ENCODE assay signal across 7 cellular contexts in genomic region chr17:75346368-75346767, GRCh38. TPM values are rescaled to one million over a fixed set of nuclear protein-coding genes. Genes with fewer than 3 reads are reported as not detected.
DNase-seq lines count a peak whose midpoint lies in the region; TF ChIP-seq lines count a peak whose summit lies in the region.
"Not testable (repeated sequence)": the region's sequence is repeated elsewhere in the genome, so short reads cannot be mapped to it uniquely, and the experiment has no call there.

No MANE protein-coding gene starts in this region.

- H3K27ac ChIP-seq in HUES6 (ENCODE audit: low read depth, low read length) = 0 out of 2 replicates have a peak overlapping the region, but pooled peaks have one; percentile 7
- H3K27ac ChIP-seq in OCI-LY3 (ENCODE audit: low read length) = peak overlapping the region; percentile 79
- peak overlapping the region; percentile 21 for H3K27ac ChIP-seq in hepatocyte
- peak overlapping the region; percentile 90 for H3K27ac ChIP-seq in neutrophil

- H3K4me2 ChIP-seq in OCI-LY3 (ENCODE audit: low read length) = peak overlapping the region; percentile 83
- H3K4me2 ChIP-seq in hepatocyte = not testable (repeated sequence)

- H3K9me3 Mint-ChIP-seq in Calu3 (ENCODE audit: low read depth, unreplicated experiment); activated CD4-positive, alpha-beta memory T cell treated with anti-CD3 and anti-CD28 coated beads for 36 hours; activated naive CD8-positive, alpha-beta T cell (ENCODE audit: low read depth): not testable (repeated sequence)

- H3K9ac ChIP-seq in HUES6 (ENCODE audit: low read length) (peak overlapping the region; percentile 24), OCI-LY3 (ENCODE audit: low read length) (peak overlapping the region; percentile 57; the same call in 1 of the 2 replicates)

- not testable (repeated sequence) for H3K9me3 ChIP-seq in HUES6 (ENCODE audit: control insufficient read depth, insufficient read depth, low read depth, low read length); OCI-LY3 (ENCODE audit: insufficient read depth, low read length); hepatocyte (ENCODE audit: low read depth); neutrophil

- H3K27me3 Mint-ChIP-seq in Calu3 (ENCODE audit: unreplicated experiment); activated CD4-positive, alpha-beta memory T cell treated with anti-CD3 and anti-CD28 coated beads for 36 hours; activated naive CD8-positive, alpha-beta T cell: not testable (repeated sequence)

- not testable (repeated sequence) for TF ChIP-seq CTCF in Calu3 (IDR thresholded peaks at IDR 0.05; ENCODE audit: unreplicated experiment); OCI-LY3 (IDR thresholded peaks at IDR 0.05; ENCODE audit: low read depth, low read length); hepatocyte (IDR thresholded peaks at IDR 0.05; ENCODE audit: poor library complexity); neutrophil (IDR thresholded peaks at IDR 0.05)

- H3K79me2 ChIP-seq in OCI-LY3 (ENCODE audit: low read length) = peaks cover 99% of the 10 kb centered on the region
- H3K79me2 ChIP-seq in hepatocyte = peaks cover 94% of the 10 kb centered on the region

- peak overlapping the region; percentile 8 for H3K27ac Mint-ChIP-seq in Calu3 (ENCODE audit: unreplicated experiment)
- peak overlapping the region; percentile 68 for H3K27ac Mint-ChIP-seq in activated CD4-positive, alpha-beta memory T cell treated with anti-CD3 and anti-CD28 coated beads for 36 hours
- H3K27ac Mint-ChIP-seq in activated naive CD8-positive, alpha-beta T cell = peak overlapping the region; percentile 92

- peaks cover 65% of the 10 kb centered on the region for H3K4me1 Mint-ChIP-seq in Calu3 (ENCODE audit: low read depth, unreplicated experiment)
- peaks cover 93% of the 10 kb centered on the region for H3K4me1 Mint-ChIP-seq in activated CD4-positive, alpha-beta memory T cell treated with anti-CD3 and anti-CD28 coated beads for 36 hours (ENCODE audit: low read depth)
- peaks cover 94% of the 10 kb centered on the region for H3K4me1 Mint-ChIP-seq in activated naive CD8-positive, alpha-beta T cell (ENCODE audit: low read depth)

- WGBS in hepatocyte (ENCODE audit: low lambda C conversion rate, missing lambda C conversion rate) = 91% methylated on average over 9 of the region's 9 CpGs

- not testable (repeated sequence) for H2AFZ ChIP-seq in OCI-LY3 (ENCODE audit: low read depth, low read length); hepatocyte

- POLR2A ChIA-PET in activated CD4-positive, alpha-beta memory T cell treated with anti-CD3 and anti-CD28 coated beads for 36 hours (lab: Charles Lee) = interaction anchor here (1.2 kb wide), 1 partner anchor 24 kb away, joined by 4 read pairs; no protein-coding TSS in a partner anchor

- DNase-seq in Calu3; activated CD4-positive, alpha-beta memory T cell treated with anti-CD3 and anti-CD28 coated beads for 36 hours; hepatocyte (ENCODE audit: low spot score): not testable (repeated sequence)

- not testable (repeated sequence) for BruUV-seq in Calu3 (replicated peaks; lab: Mats Ljungman, UMichigan)

- H4K20me1 ChIP-seq in OCI-LY3 (ENCODE audit: insufficient read depth, low read length) (peaks cover 92% of the 10 kb centered on the region), hepatocyte (ENCODE audit: insufficient read depth, poor library complexity, severe bottlenecking) (peaks cover 76% of the 10 kb centered on the region)

- peaks cover 66% of the 10 kb centered on the region for H3K4me1 ChIP-seq in HUES6 (ENCODE audit: control insufficient read depth, insufficient read depth, low read length)
- H3K4me1 ChIP-seq in OCI-LY3 (ENCODE audit: low read length) = peaks cover 65% of the 10 kb centered on the region
- H3K4me1 ChIP-seq in hepatocyte (ENCODE audit: insufficient read depth) = peaks cover 32% of the 10 kb centered on the region
- H3K4me1 ChIP-seq in neutrophil (ENCODE audit: control insufficient read depth in 1 of 2, insufficient read depth in 1 of 2, low read depth in 1 of 2, low read length in 1 of 2) = peaks cover 66 to 79% of the 10 kb centered on the region in 2 experiments

- H3K9me2 ChIP-seq in hepatocyte (replicated peaks; ENCODE audit: insufficient read depth) = not testable (repeated sequence)

- not testable (repeated sequence) for H3K27me3 ChIP-seq in HUES6 (ENCODE audit: control insufficient read depth, insufficient read depth, low read length); OCI-LY3 (ENCODE audit: low read depth, low read length); hepatocyte; neutrophil

- intact Hi-C loops in Calu3 (cut with micrococcal nuclease; ENCODE audit: unreplicated experiment) = not testable (repeated sequence)
- intact Hi-C loops in activated CD4-positive, alpha-beta memory T cell treated with anti-CD3 and anti-CD28 coated beads for 36 hours (cut with micrococcal nuclease) = loop anchor here (2.0 kb wide), 1 partner anchor 18 kb away; no protein-coding TSS in a partner anchor

- H3K4me3 Mint-ChIP-seq in Calu3 (ENCODE audit: low read depth, unreplicated experiment) = peak overlapping the region; percentile 3
- H3K4me3 Mint-ChIP-seq in activated CD4-positive, alpha-beta memory T cell treated with anti-CD3 and anti-CD28 coated beads for 36 hours = not testable (repeated sequence)
- H3K4me3 Mint-ChIP-seq in activated naive CD8-positive, alpha-beta T cell = peak overlapping the region; percentile 81

- not testable (repeated sequence) for H3K36me3 ChIP-seq in HUES6 (ENCODE audit: control insufficient read depth, insufficient read depth, low read length); OCI-LY3 (replicated peaks; ENCODE audit: low read depth, low read length); hepatocyte (replicated peaks; ENCODE audit: insufficient read depth, low read depth); neutrophil

- CTCF ChIA-PET in Calu3 (lab: Charles Lee) = interaction anchor here (0.7 to 1.0 kb wide), 2 partner anchors 48 to 423 kb away, joined by 4 to 5 read pairs; no protein-coding TSS in a partner anchor
- CTCF ChIA-PET in activated CD4-positive, alpha-beta memory T cell treated with anti-CD3 and anti-CD28 coated beads for 36 hours (lab: Charles Lee) = interaction anchor here (1.1 to 1.7 kb wide), 6 partner anchors 9 to 59 kb away, joined by 3 to 7 read pairs (median 4); partner anchors contain the start of gene GRB2

- H3K36me3 Mint-ChIP-seq in Calu3 (ENCODE audit: insufficient read depth, unreplicated experiment); activated CD4-positive, alpha-beta memory T cell treated with anti-CD3 and anti-CD28 coated beads for 36 hours; activated naive CD8-positive, alpha-beta T cell: not testable (repeated sequence)

- not testable (repeated sequence) for H3K4me3 ChIP-seq in HUES6 (ENCODE audit: low read depth, low read length); hepatocyte
- peak overlapping the region; percentile 77 for H3K4me3 ChIP-seq in OCI-LY3 (ENCODE audit: low read length)
- peak overlapping the region in 1 of 2 experiments; percentile 14 for H3K4me3 ChIP-seq in neutrophil (ENCODE audit: low read depth in 1 of 2, low read length in 1 of 2)

RNA-seq across cellular contexts. Expression of gene SLC25A19, which starts 57.1 kb away (rescaled TPM):
- total RNA-seq in Calu3 (2022) = 26.7 and 26.8 TPM in 2 replicates
- total RNA-seq in activated CD4-positive, alpha-beta memory T cell treated with anti-CD3 and anti-CD28 coated beads for 36 hours = 10 to 100 TPM; 57.9 to 62.3 TPM
- 4.6 and 10.8 TPM in 2 replicates for total RNA-seq in hepatocyte
- polyA plus RNA-seq in hepatocyte = 7.6 and 8.4 TPM in 2 replicates

RNA-seq across cellular contexts. Expression of gene GRB2, which starts 59.1 kb away (rescaled TPM):
- total RNA-seq in Calu3 (2022) (79.7 and 99.9 TPM in 2 replicates), hepatocyte (90.6 and 101 TPM in 2 replicates)
- total RNA-seq in activated CD4-positive, alpha-beta memory T cell treated with anti-CD3 and anti-CD28 coated beads for 36 hours = 100 to 1,000 TPM; 174 to 182 TPM
- 82.7 and 86.7 TPM in 2 replicates for polyA plus RNA-seq in hepatocyte

Comparison
In these comparisons a context has a peak if more than half of its experiments do, and no peak if none do; other contexts are left out.
1. H3K27ac Mint-ChIP-seq: peak in every context shown above with its lines; median percentile 92 in activated naive CD8-positive, alpha-beta T cell; 68 in activated CD4-positive, alpha-beta memory T cell treated with anti-CD3 and anti-CD28 coated beads for 36 hours; 8 in Calu3.
2. H3K27ac ChIP-seq: peak in every context shown above with its lines; median percentile 90 in neutrophil; 79 in OCI-LY3; 21 in hepatocyte; 7 in HUES6.